ENCODE assay signal across 8 cellular contexts in the genomic region with DNA sequence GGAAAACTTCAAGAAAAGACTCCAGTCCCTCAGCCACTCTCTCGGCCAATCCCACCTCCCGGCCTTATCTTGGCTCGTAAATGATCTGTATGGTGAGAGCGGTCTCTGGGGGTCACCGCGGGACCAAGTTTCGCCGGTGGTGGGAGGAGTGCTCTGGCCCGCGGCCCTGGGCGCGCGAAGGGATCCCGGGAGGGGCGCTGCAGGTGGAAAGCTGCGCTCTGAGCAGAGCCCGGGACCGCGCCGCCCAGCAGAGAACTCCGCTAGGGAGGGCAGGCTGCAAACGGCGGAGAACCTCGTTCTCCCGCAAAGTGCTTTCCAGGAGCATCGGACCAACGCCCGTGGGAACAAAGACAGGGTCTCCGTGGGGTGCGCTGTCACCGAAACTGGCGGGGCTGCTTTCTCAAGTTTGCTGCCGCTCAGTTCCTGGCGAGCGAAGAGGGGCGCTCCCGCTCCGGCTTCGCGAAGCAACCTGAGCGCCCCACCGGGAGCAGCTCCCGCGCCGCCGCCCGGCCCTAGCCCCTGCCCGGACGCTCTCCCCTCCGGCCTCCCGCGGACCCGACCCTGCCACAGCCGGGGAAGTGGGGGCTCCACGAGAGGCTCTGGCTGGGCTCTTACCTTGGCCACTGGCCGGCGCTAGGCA. TPM values are rescaled to one million over a fixed set of nuclear protein-coding genes. Genes with fewer than 3 reads are reported as not detected.
A peak's percentile ranks its signal among the peaks of the same experiment; 100 is the strongest.
DNase-seq lines count a peak whose midpoint lies in the region; ATAC-seq lines count a peak whose summit lies in the region.

No MANE protein-coding gene starts in this region.

- intact Hi-C loops in right cardiac atrium (cut with DNase I): no loop called here

- H3K9me3 ChIP-seq in right cardiac atrium (ENCODE audit: control insufficient read depth, low read length): no peaks in the 10 kb centered on the region

- H3K27ac Mint-ChIP-seq in activated T-helper 17 cell treated with anti-CD3 and anti-CD28 coated beads, Interleukin-2, amount 50 U/mL, for 72 hours: no peak overlapping the region

- ATAC-seq in activated T-helper 17 cell treated with anti-CD3 and anti-CD28 coated beads, Interleukin-2, amount 50 U/mL, for 72 hours (replicated peaks): peak; percentile 1
- ATAC-seq in right cardiac atrium (peak; percentile 36 to 62), HG03095 (IDR thresholded peaks at IDR 0.05; ENCODE audit: unreplicated experiment) (no peak), GM21381 (IDR thresholded peaks at IDR 0.05; ENCODE audit: unreplicated experiment) (no peak)

- H3K4me1 Mint-ChIP-seq in activated T-helper 17 cell treated with anti-CD3 and anti-CD28 coated beads, Interleukin-2, amount 50 U/mL, for 72 hours: peaks cover 17% of the 10 kb centered on the region

- no peaks in the 10 kb centered on the region for H3K27me3 ChIP-seq in right cardiac atrium (ENCODE audit: control insufficient read depth, insufficient read depth)

- peak overlapping the region; percentile 59 for H3K4me3 ChIP-seq in right cardiac atrium (ENCODE audit: low read length)

- peak; percentile 6 for DNase-seq in activated T-cell treated with anti-CD3 and anti-CD28 coated beads for 48 hours (ENCODE audit: low read depth)
- no peak for DNase-seq in activated T-cell treated with anti-CD3 and anti-CD28 coated beads for 4 hours
- DNase-seq in right cardiac atrium: peak; percentile 15 to 56 (median 45)
- DNase-seq in retina: peak; percentile 86
- no peak for DNase-seq in effector CD4-positive, alpha-beta T cell

- H3K9me3 Mint-ChIP-seq in activated T-helper 17 cell treated with anti-CD3 and anti-CD28 coated beads, Interleukin-2, amount 50 U/mL, for 72 hours: no peaks in the 10 kb centered on the region

- peak overlapping the region; percentile 88 for H3K4me3 Mint-ChIP-seq in activated T-helper 17 cell treated with anti-CD3 and anti-CD28 coated beads, Interleukin-2, amount 50 U/mL, for 72 hours

- peaks cover 49% of the 10 kb centered on the region for H3K27me3 Mint-ChIP-seq in activated T-helper 17 cell treated with anti-CD3 and anti-CD28 coated beads, Interleukin-2, amount 50 U/mL, for 72 hours

- H3K36me3 Mint-ChIP-seq in activated T-helper 17 cell treated with anti-CD3 and anti-CD28 coated beads, Interleukin-2, amount 50 U/mL, for 72 hours (ENCODE audit: low read depth): peaks cover 20% of the 10 kb centered on the region

- no peaks in the 10 kb centered on the region for H3K4me1 ChIP-seq in right cardiac atrium (ENCODE audit: control insufficient read depth, insufficient read depth, low read length)

- WGBS in right cardiac atrium: under 1% methylated on average over 57 of the region's 57 CpGs

- H3K27ac ChIP-seq in right cardiac atrium (ENCODE audit: low read length): no peak overlapping the region

RNA-seq across cellular contexts. Expression of a gene that starts 0.5 kb away (rescaled TPM):
- 1 to 10 TPM in 1 of 2 donors, under 1 TPM in 1; 0.22 to 4.4 TPM for total RNA-seq in activated T-helper 17 cell treated with anti-CD3 and anti-CD28 coated beads, Interleukin-2, amount 50 U/mL, for 72 hours
- under 1 TPM; 0.24 to 0.66 (median 0.38) TPM for total RNA-seq in right cardiac atrium
- 0.16 TPM for polyA plus RNA-seq in right cardiac atrium

Comparison
In these comparisons a context has a peak if more than half of its experiments do, and no peak if none do; other contexts are left out.
1. DNase-seq: peak in activated T-cell treated with anti-CD3 and anti-CD28 coated beads for 48 hours (single experiment), right cardiac atrium (3 of 3) and retina (single experiment); none in activated T-cell treated with anti-CD3 and anti-CD28 coated beads for 4 hours (single experiment) and effector CD4-positive, alpha-beta T cell (single experiment).
2. ATAC-seq: peak in activated T-helper 17 cell treated with anti-CD3 and anti-CD28 coated beads, Interleukin-2, amount 50 U/mL, for 72 hours (single experiment) and right cardiac atrium (2 of 2); none in HG03095 (single experiment) and GM21381 (single experiment).